10 cellular contexts compared by ENCODE assay signal in genomic region chr20:53752971-53753879, GRCh38.
DNase-seq lines count a peak whose midpoint lies in the region; ATAC-seq and TF ChIP-seq lines count a peak whose summit lies in the region.
"Had no signal": no experiment of that assay in that cellular context is flagged by ENCODE, and none has a peak within 500 bp of the region (broad histone marks: within the 10 kb centered on the region; RNA-seq: fewer than 3 reads in every experiment).

No MANE protein-coding gene starts in this region.

- ATAC-seq in stimulated activated naive B cell treated with anti-CD40 and anti-IgM and Interleukin-4, amounts not matched to agents 10 μg/mL and 1 μg/mL and 100 μg/mL, for 72 hours (replicated peaks): no peak
- ATAC-seq in HG03354 (IDR thresholded peaks at IDR 0.05; ENCODE audit: poor library complexity, severe bottlenecking, unreplicated experiment): no peak

- H3K27me3 Mint-ChIP-seq in T-helper 1 cell treated with Interleukin-12 subunit alpha and Interleukin-12 subunit beta and Interleukin-4 antibody, amounts not matched to agents 30 μg/mL and 1 μg/mL, for 36 hours (ENCODE audit: low read depth): no peaks in the 10 kb centered on the region
- H3K27me3 Mint-ChIP-seq in glutamatergic neuron (ENCODE audit: unreplicated experiment): peaks cover 2% of the 10 kb centered on the region
- no peaks in the 10 kb centered on the region for H3K27me3 Mint-ChIP-seq in stimulated activated naive B cell treated with anti-CD40 and anti-IgM and Interleukin-4, amounts not matched to agents 10 μg/mL and 1 μg/mL and 100 μg/mL, for 72 hours

- H3K36me3 Mint-ChIP-seq in T-helper 1 cell treated with Interleukin-12 subunit alpha and Interleukin-12 subunit beta and Interleukin-4 antibody, amounts not matched to agents 30 μg/mL and 1 μg/mL, for 36 hours (ENCODE audit: low read depth): no peaks in the 10 kb centered on the region
- H3K36me3 Mint-ChIP-seq in glutamatergic neuron (ENCODE audit: unreplicated experiment): no peaks in the 10 kb centered on the region
- H3K36me3 Mint-ChIP-seq in stimulated activated naive B cell treated with anti-CD40 and anti-IgM and Interleukin-4, amounts not matched to agents 10 μg/mL and 1 μg/mL and 100 μg/mL, for 72 hours: no peaks in the 10 kb centered on the region

- no peaks in the 10 kb centered on the region for H3K9me3 Mint-ChIP-seq in T-helper 1 cell treated with Interleukin-12 subunit alpha and Interleukin-12 subunit beta and Interleukin-4 antibody, amounts not matched to agents 30 μg/mL and 1 μg/mL, for 36 hours
- H3K9me3 Mint-ChIP-seq in glutamatergic neuron (ENCODE audit: unreplicated experiment): peaks cover 2% of the 10 kb centered on the region
- no peaks in the 10 kb centered on the region for H3K9me3 Mint-ChIP-seq in stimulated activated naive B cell treated with anti-CD40 and anti-IgM and Interleukin-4, amounts not matched to agents 10 μg/mL and 1 μg/mL and 100 μg/mL, for 72 hours

- intact Hi-C loops in tibial artery (cut with DNase I; ENCODE audit: low total_unique reads): no loop called here

- no peaks in the 10 kb centered on the region for H3K36me3 ChIP-seq in tibial artery
- H3K36me3 ChIP-seq: WERI-Rb-1 had no signal

- H3K4me1 ChIP-seq in tibial artery: peaks cover 0 to 11% (median 1%) of the 10 kb centered on the region in 4 donors

- H3K9me3 ChIP-seq in tibial artery: no peaks in the 10 kb centered on the region

- H3K27ac Mint-ChIP-seq in T-helper 1 cell treated with Interleukin-12 subunit alpha and Interleukin-12 subunit beta and Interleukin-4 antibody, amounts not matched to agents 30 μg/mL and 1 μg/mL, for 36 hours: peak overlapping the region; percentile 93
- peak overlapping the region; percentile 52 for H3K27ac Mint-ChIP-seq in glutamatergic neuron (ENCODE audit: unreplicated experiment)
- peak overlapping the region; percentile 94 for H3K27ac Mint-ChIP-seq in stimulated activated naive B cell treated with anti-CD40 and anti-IgM and Interleukin-4, amounts not matched to agents 10 μg/mL and 1 μg/mL and 100 μg/mL, for 72 hours

- no peaks in the 10 kb centered on the region for H3K27me3 ChIP-seq in tibial artery

- H3K27ac ChIP-seq in tibial artery: no peak overlapping the region
- H3K27ac ChIP-seq: WERI-Rb-1 had no signal

- no peak overlapping the region for H3K4me3 ChIP-seq in tibial artery

- peaks cover 62% of the 10 kb centered on the region for H3K4me1 Mint-ChIP-seq in T-helper 1 cell treated with Interleukin-12 subunit alpha and Interleukin-12 subunit beta and Interleukin-4 antibody, amounts not matched to agents 30 μg/mL and 1 μg/mL, for 36 hours (ENCODE audit: low read depth)
- H3K4me1 Mint-ChIP-seq in glutamatergic neuron (ENCODE audit: low read depth, unreplicated experiment): peaks cover 37% of the 10 kb centered on the region
- peaks cover 38 to 70% of the 10 kb centered on the region in 2 donors for H3K4me1 Mint-ChIP-seq in stimulated activated naive B cell treated with anti-CD40 and anti-IgM and Interleukin-4, amounts not matched to agents 10 μg/mL and 1 μg/mL and 100 μg/mL, for 72 hours

- TF ChIP-seq CTCF in glutamatergic neuron (IDR thresholded peaks at IDR 0.05; ENCODE audit: partially characterized antibody, unreplicated experiment) (no peak), tibial artery (IDR thresholded peaks at IDR 0.05) (no peak)

- DNase-seq in activated CD4-positive, alpha-beta T cell treated with anti-CD3 and anti-CD28 coated beads for 48 hours: peak; percentile 14
- DNase-seq in activated CD4-positive, alpha-beta T cell treated with anti-CD3 and anti-CD28 coated beads for 4 hours: no peak
- DNase-seq in glutamatergic neuron: no peak
- DNase-seq in stimulated activated naive B cell treated with anti-CD40 and anti-IgM and Interleukin-4, amounts not matched to agents 10 μg/mL and 1 μg/mL and 100 μg/mL, for 72 hours: no peak
- no peak for DNase-seq in NCI-H2081 treated with DMSO at 0.1 percent for 48 hours (lab: John Stamatoyannopoulos, UW)
- DNase-seq in tibial artery: no peak
- DNase-seq: Karpas-422, WERI-Rb-1 had no signal

- H3K4me3 Mint-ChIP-seq in T-helper 1 cell treated with Interleukin-12 subunit alpha and Interleukin-12 subunit beta and Interleukin-4 antibody, amounts not matched to agents 30 μg/mL and 1 μg/mL, for 36 hours: peak overlapping the region; percentile 31
- H3K4me3 Mint-ChIP-seq in glutamatergic neuron (ENCODE audit: unreplicated experiment): no peak overlapping the region
- no peak overlapping the region for H3K4me3 Mint-ChIP-seq in stimulated activated naive B cell treated with anti-CD40 and anti-IgM and Interleukin-4, amounts not matched to agents 10 μg/mL and 1 μg/mL and 100 μg/mL, for 72 hours
